21 cellular contexts compared by ENCODE assay signal in the genomic region with DNA sequence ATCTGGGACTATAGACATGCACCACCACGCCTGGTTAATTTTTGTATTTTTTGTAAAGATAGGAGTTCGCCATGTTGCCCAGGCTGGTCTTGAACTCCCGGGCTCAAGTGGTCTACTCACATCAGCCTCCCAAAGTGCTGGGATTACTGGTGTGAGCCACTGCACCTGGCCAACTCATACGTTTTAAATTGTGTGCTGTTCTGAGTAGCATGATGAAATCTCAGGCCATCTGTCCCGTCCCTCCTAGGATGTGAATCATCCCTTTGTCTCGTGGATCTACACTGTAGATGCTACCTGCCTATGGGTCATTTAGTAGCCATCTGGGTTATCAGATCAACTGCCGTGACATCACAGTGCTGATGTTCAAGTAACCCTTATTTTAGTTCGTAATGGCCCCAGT.
A peak's percentile ranks its signal among the peaks of the same experiment; 100 is the strongest.
DNase-seq lines count a peak whose midpoint lies in the region; ATAC-seq, FAIRE-seq and TF ChIP-seq lines count a peak whose summit lies in the region.
"Had no signal": no experiment of that assay in that cellular context is flagged by ENCODE, and none has a peak within 500 bp of the region (broad histone marks: within the 10 kb centered on the region; RNA-seq: fewer than 3 reads in every experiment).

No MANE protein-coding gene starts in this region.

- H3K27ac ChIP-seq in HCT116 (ENCODE audit: low read depth, low read length) (no peak overlapping the region), stomach (no peak overlapping the region)
- H3K27ac ChIP-seq: neutrophil, SJSA1 had no signal

- BruUV-seq in HCT116 (replicated peaks; lab: Mats Ljungman, UMichigan), result no TSS peak

- peak; percentile 93 for FAIRE-seq in islet of Langerhans (lab: Jason Lieb, UNC)

- H3K27ac Mint-ChIP-seq in CD14-positive monocyte, result no peak overlapping the region
- H3K27ac Mint-ChIP-seq: activated naive CD4-positive, alpha-beta T cell treated with anti-CD3 and anti-CD28 coated beads, Interleukin-2, amount 50 U/mL, for 72 hours; brain had no signal

- no peak overlapping the region for H2AFZ ChIP-seq in HCT116 (ENCODE audit: low read depth, low read length, poor library complexity, severe bottlenecking)

- TF ChIP-seq POLR2A in HCT116 (IDR thresholded peaks at IDR 0.05; ENCODE audit: borderline replicate concordance, extremely low read depth, insufficient read depth, insufficient read length) (no peak), stomach (IDR thresholded peaks at IDR 0.05) (no peak)

- H3K27me3 ChIP-seq in HCT116 (ENCODE audit: insufficient read depth, low read length) (no peaks in the 10 kb centered on the region), stomach (no peaks in the 10 kb centered on the region)
- H3K27me3 ChIP-seq: MG63, neutrophil, SJSA1 had no signal

- TF ChIP-seq CTCF in HCT116 (IDR thresholded peaks at IDR 0.05 in 2 of 3, conservative IDR thresholded peaks at IDR 0.05 in 1 of 3; ENCODE audit: borderline replicate concordance in 1 of 3, insufficient read depth in 1 of 3, low read depth in 2 of 3, low read length in 2 of 3) (no peak), stomach (IDR thresholded peaks at IDR 0.05) (no peak), CD14-positive monocyte (IDR thresholded peaks at IDR 0.05) (no peak), GM13976 (IDR thresholded peaks at IDR 0.05; ENCODE audit: borderline replicate concordance, control extremely low read depth, extremely low read depth, insufficient read depth, missing control alignments) (no peak)

- no peaks in the 10 kb centered on the region for H3K36me3 ChIP-seq in HCT116 (ENCODE audit: control insufficient read depth in 1 of 2, insufficient read depth in 2 of 2, low read length in 2 of 2)
- H3K36me3 ChIP-seq in stomach, result no peaks in the 10 kb centered on the region
- H3K36me3 ChIP-seq: HAP-1, MG63, neutrophil, SJSA1 had no signal

- H4K20me1 ChIP-seq in HCT116 (ENCODE audit: insufficient read depth), result no peaks in the 10 kb centered on the region

- no peak overlapping the region for H3K4me2 ChIP-seq in HCT116 (ENCODE audit: low read length)

- DNase-seq in DMS 273 (lab: John Stamatoyannopoulos, UW; ENCODE audit: unreplicated experiment), result peak; percentile 74
- DNase-seq in HCT116 (ENCODE audit: low read depth, low spot score), result peak; percentile 64
- peak; percentile 59 for DNase-seq in RKO (ENCODE audit: low spot score)
- no peak for DNase-seq in stomach
- no peak for DNase-seq in CD14-positive monocyte (ENCODE audit: low spot score)
- DNase-seq in left lobe of liver (ENCODE audit: low spot score), result no peak
- no peak for DNase-seq in GM13976 (ENCODE audit: low spot score)
- DNase-seq: activated CD4-positive, alpha-beta T cell treated with anti-CD3 and anti-CD28 coated beads, Interleukin-2, amount 50 U/mL, for 4 hours; head of caudate nucleus; MG63; midbrain; NCI-H2029; stimulated activated CD4-positive, alpha-beta T cell treated with anti-CD3 and anti-CD28 coated beads, Interleukin-2, amount 100 ng/mL, for 48 hours; substantia nigra; T1000 had no signal

- POLR2A ChIA-PET in HCT116 (lab: Charles Lee), result no interaction called here

- no peak overlapping the region for H3K4me3 ChIP-seq in HCT116 (replicated peaks in 1 of 2; ENCODE audit: low read depth in 1 of 2, low read length in 2 of 2)
- H3K4me3 ChIP-seq in stomach, result no peak overlapping the region
- H3K4me3 ChIP-seq: HAP-1, MG63, SJSA1 had no signal

- H3K4me1 ChIP-seq in HCT116 (ENCODE audit: control insufficient read depth in 1 of 2, insufficient read depth in 2 of 2, low read length in 2 of 2), result no peaks in the 10 kb centered on the region
- H3K4me1 ChIP-seq in stomach, result peaks cover 0 to 17% (median 2%) of the 10 kb centered on the region in 4 donors
- H3K4me1 ChIP-seq: HAP-1, SJSA1 had no signal

- TF ChIP-seq EP300 in stomach (IDR thresholded peaks at IDR 0.05), result no peak

- H3K9me3 ChIP-seq in HCT116 (ENCODE audit: control insufficient read depth in 1 of 2, insufficient read depth in 1 of 2, low read depth in 1 of 2, low read length in 2 of 2) (no peaks in the 10 kb centered on the region), stomach (peaks cover 0 to 11% (median 8%) of the 10 kb centered on the region in 4 donors)
- H3K9me3 ChIP-seq: HAP-1, MG63, neutrophil, SJSA1 had no signal

- H3K4me1 Mint-ChIP-seq in CD14-positive monocyte, result no peaks in the 10 kb centered on the region
- H3K4me1 Mint-ChIP-seq: brain had no signal

- intact Hi-C loops in HCT116 (cut with micrococcal nuclease), result no loop called here
- intact Hi-C loops in stomach (cut with DNase I; ENCODE audit: low total_unique reads), result no loop called here
- intact Hi-C loops in CD14-positive monocyte (cut with micrococcal nuclease), result no loop called here

- no peaks in the 10 kb centered on the region for H3K79me2 ChIP-seq in HCT116 (ENCODE audit: insufficient read depth, low read length)

- peaks cover 3 to 12% (median 7%) of the 10 kb centered on the region in 7 donors for H3K9me3 Mint-ChIP-seq in CD14-positive monocyte

- RAD21 ChIA-PET in HCT116 (lab: Charles Lee; ENCODE audit: low non-redundant PET in 1 of 2, low total read pairs in 2 of 2, uncharacterized antibody in 2 of 2, unreplicated experiment in 2 of 2), result no interaction called here

- no peak for TF ChIP-seq RAD21 in HCT116 (IDR thresholded peaks at IDR 0.05; ENCODE audit: low read depth)

- H3K27me3 Mint-ChIP-seq in CD14-positive monocyte (ENCODE audit: low read depth in 3 of 3), result peaks cover 4 to 7% (median 4%) of the 10 kb centered on the region in 3 donors

- H3K36me3 Mint-ChIP-seq in CD14-positive monocyte, result no peaks in the 10 kb centered on the region
- H3K36me3 Mint-ChIP-seq: brain had no signal

- H3K9me2 ChIP-seq in HCT116 (ENCODE audit: insufficient read depth), result no peaks in the 10 kb centered on the region

- 70 to 89% (median 83%) methylated on average over 7 to 8 of the region's 8 CpGs for WGBS in stomach, 5 donors

- in situ Hi-C loops in GM13976 (cut with MboI; ENCODE audit: low sequenced_read_pairs, unreplicated experiment), result no loop called here

- H3K9ac ChIP-seq in HCT116 (ENCODE audit: low read length), result no peak overlapping the region

- no peak for ATAC-seq in HCT116
- no peak for ATAC-seq in left lobe of liver
- ATAC-seq: activated naive CD4-positive, alpha-beta T cell treated with anti-CD3 and anti-CD28 coated beads, Interleukin-2, amount 50 U/mL, for 72 hours had no signal

- no peak overlapping the region for H3K4me3 Mint-ChIP-seq in CD14-positive monocyte
- H3K4me3 Mint-ChIP-seq: brain had no signal

- CTCF ChIA-PET in HCT116 (lab: Charles Lee), result no interaction called here

TF ChIP-seq in HCT116, 20 proteins besides CTCF, POLR2A, EP300 and RAD21:
- TF ChIP-seq POLR2AphosphoS5 (IDR thresholded peaks at IDR 0.05; ENCODE audit: low read depth, low read length) (0 out of 2 replicates have a peak, but pooled peaks have one; percentile 18), YY1 (IDR thresholded peaks at IDR 0.05; ENCODE audit: extremely low read depth, insufficient replicate concordance, low read depth, low read length) (no peak), SP1 (IDR thresholded peaks at IDR 0.05; ENCODE audit: low read depth) (peak; percentile 48; the same call in 1 of the 2 replicates), CEBPB (IDR thresholded peaks at IDR 0.05; ENCODE audit: low read depth) (peak; percentile 83), FOSL1 (IDR thresholded peaks at IDR 0.05; ENCODE audit: low read depth) (peak; percentile 24; the same call in 1 of the 2 replicates), CBX3 (IDR thresholded peaks at IDR 0.05; ENCODE audit: low read depth) (0 out of 2 replicates have a peak, but pooled peaks have one; percentile 66), EZH2 (IDR thresholded peaks at IDR 0.05) (no peak), JUND (IDR thresholded peaks at IDR 0.05) (0 out of 2 replicates have a peak, but pooled peaks have one; percentile 38), ELF1 (IDR thresholded peaks at IDR 0.05; ENCODE audit: borderline replicate concordance, low read depth) (no peak)
- TF ChIP-seq, protein P1, sequence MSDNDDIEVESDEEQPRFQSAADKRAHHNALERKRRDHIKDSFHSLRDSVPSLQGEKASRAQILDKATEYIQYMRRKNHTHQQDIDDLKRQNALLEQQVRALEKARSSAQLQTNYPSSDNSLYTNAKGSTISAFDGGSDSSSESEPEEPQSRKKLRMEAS (IDR thresholded peaks at IDR 0.05), result peak; percentile 48
- TF ChIP-seq, protein P2, sequence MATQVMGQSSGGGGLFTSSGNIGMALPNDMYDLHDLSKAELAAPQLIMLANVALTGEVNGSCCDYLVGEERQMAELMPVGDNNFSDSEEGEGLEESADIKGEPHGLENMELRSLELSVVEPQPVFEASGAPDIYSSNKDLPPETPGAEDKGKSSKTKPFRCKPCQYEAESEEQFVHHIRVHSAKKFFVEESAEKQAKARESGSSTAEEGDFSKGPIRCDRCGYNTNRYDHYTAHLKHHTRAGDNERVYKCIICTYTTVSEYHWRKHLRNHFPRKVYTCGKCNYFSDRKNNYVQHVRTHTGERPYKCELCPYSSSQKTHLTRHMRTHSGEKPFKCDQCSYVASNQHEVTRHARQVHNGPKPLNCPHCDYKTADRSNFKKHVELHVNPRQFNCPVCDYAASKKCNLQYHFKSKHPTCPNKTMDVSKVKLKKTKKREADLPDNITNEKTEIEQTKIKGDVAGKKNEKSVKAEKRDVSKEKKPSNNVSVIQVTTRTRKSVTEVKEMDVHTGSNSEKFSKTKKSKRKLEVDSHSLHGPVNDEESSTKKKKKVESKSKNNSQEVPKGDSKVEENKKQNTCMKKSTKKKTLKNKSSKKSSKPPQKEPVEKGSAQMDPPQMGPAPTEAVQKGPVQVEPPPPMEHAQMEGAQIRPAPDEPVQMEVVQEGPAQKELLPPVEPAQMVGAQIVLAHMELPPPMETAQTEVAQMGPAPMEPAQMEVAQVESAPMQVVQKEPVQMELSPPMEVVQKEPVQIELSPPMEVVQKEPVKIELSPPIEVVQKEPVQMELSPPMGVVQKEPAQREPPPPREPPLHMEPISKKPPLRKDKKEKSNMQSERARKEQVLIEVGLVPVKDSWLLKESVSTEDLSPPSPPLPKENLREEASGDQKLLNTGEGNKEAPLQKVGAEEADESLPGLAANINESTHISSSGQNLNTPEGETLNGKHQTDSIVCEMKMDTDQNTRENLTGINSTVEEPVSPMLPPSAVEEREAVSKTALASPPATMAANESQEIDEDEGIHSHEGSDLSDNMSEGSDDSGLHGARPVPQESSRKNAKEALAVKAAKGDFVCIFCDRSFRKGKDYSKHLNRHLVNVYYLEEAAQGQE (IDR thresholded peaks at IDR 0.05; ENCODE audit: low read depth), result no peak
- TF ChIP-seq, protein P3, sequence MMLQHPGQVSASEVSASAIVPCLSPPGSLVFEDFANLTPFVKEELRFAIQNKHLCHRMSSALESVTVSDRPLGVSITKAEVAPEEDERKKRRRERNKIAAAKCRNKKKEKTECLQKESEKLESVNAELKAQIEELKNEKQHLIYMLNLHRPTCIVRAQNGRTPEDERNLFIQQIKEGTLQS (IDR thresholded peaks at IDR 0.05), result peak; percentile 77

Comparison
In these comparisons a context has a peak if more than half of its experiments do, and no peak if none do; other contexts are left out.
1. DNase-seq: peak in DMS 273 (single experiment), HCT116 (single experiment) and RKO (single experiment); none in stomach (single experiment), CD14-positive monocyte (single experiment), left lobe of liver (single experiment) and GM13976 (single experiment).